In genomic region chr13:40517486-40518311, GRCh38 we compare ENCODE assay signal across 10 cellular contexts.
DNase-seq lines count a peak whose midpoint lies in the region; ATAC-seq, FAIRE-seq and TF ChIP-seq lines count a peak whose summit lies in the region.
"Had no signal": no experiment of that assay in that cellular context is flagged by ENCODE, and none has a peak within 500 bp of the region (broad histone marks: within the 10 kb centered on the region; RNA-seq: fewer than 3 reads in every experiment).

No MANE protein-coding gene starts in this region.

- in situ Hi-C loops in brain microvascular endothelial cell (cut with HindIII; ENCODE audit: low pct_ligation_motif_present, low sequenced_read_pairs): no loop called here

- H3K36me3 ChIP-seq in brain microvascular endothelial cell (replicated peaks): no peaks in the 10 kb centered on the region

- DNase-seq in GM10266 (ENCODE audit: extremely low spot score) (peak; percentile 68), GM19239 (ENCODE audit: insufficient read length, low spot score) (peak; percentile 28), NCI-H82 treated with DMSO at 0.1 percent for 48 hours (lab: John Stamatoyannopoulos, UW; ENCODE audit: unreplicated experiment) (no peak), AG20443 (ENCODE audit: low spot score) (no peak), brain microvascular endothelial cell (no peak), NCI-H1930 (lab: John Stamatoyannopoulos, UW) (no peak)
- peak in 1 of 2 donors; percentile 35 for DNase-seq in activated naive CD4-positive, alpha-beta T cell treated with anti-CD3 and anti-CD28 coated beads, Interleukin-2, amount 50 U/mL, for 72 hours (ENCODE audit: low spot score in 2 of 2)
- DNase-seq: DMS79 had no signal

- H3K27ac ChIP-seq in brain microvascular endothelial cell: no peak overlapping the region

- H3K27ac Mint-ChIP-seq in activated naive CD4-positive, alpha-beta T cell treated with anti-CD3 and anti-CD28 coated beads, Interleukin-2, amount 50 U/mL, for 72 hours: peak overlapping the region; percentile 96

- ATAC-seq in HG02981 (IDR thresholded peaks at IDR 0.05; ENCODE audit: unreplicated experiment): peak; percentile 85
- peak; percentile 74 to 78 for ATAC-seq in activated naive CD4-positive, alpha-beta T cell treated with anti-CD3 and anti-CD28 coated beads, Interleukin-2, amount 50 U/mL, for 72 hours

- H3K9me3 Mint-ChIP-seq in activated naive CD4-positive, alpha-beta T cell treated with anti-CD3 and anti-CD28 coated beads, Interleukin-2, amount 50 U/mL, for 72 hours: peaks cover 7 to 18% of the 10 kb centered on the region in 2 donors

- TF ChIP-seq CTCF in GM10266 (IDR thresholded peaks at IDR 0.05; ENCODE audit: control insufficient read depth, insufficient read depth, low read depth, missing control alignments) (no peak), brain microvascular endothelial cell (IDR thresholded peaks at IDR 0.05; ENCODE audit: low read depth, low read length, missing control alignments) (no peak)

- peaks cover 15 to 33% of the 10 kb centered on the region in 2 donors for H3K36me3 Mint-ChIP-seq in activated naive CD4-positive, alpha-beta T cell treated with anti-CD3 and anti-CD28 coated beads, Interleukin-2, amount 50 U/mL, for 72 hours

- no peak overlapping the region for H3K4me3 ChIP-seq in brain microvascular endothelial cell (ENCODE audit: low read depth, low read length)

- H3K27me3 ChIP-seq in brain microvascular endothelial cell (replicated peaks): no peaks in the 10 kb centered on the region

- peak; percentile 98 for FAIRE-seq in GM19239 (lab: Jason Lieb, UNC)
- FAIRE-seq: TTC549 had no signal

Comparison
In these comparisons a context has a peak if more than half of its experiments do, and no peak if none do; other contexts are left out.
1. DNase-seq: peak in GM10266 (single experiment) and GM19239 (single experiment); none in NCI-H82 treated with DMSO at 0.1 percent for 48 hours (single experiment), AG20443 (single experiment), brain microvascular endothelial cell (single experiment) and NCI-H1930 (0 of 2).